22 cellular contexts compared by ENCODE assay signal in the genomic region with DNA sequence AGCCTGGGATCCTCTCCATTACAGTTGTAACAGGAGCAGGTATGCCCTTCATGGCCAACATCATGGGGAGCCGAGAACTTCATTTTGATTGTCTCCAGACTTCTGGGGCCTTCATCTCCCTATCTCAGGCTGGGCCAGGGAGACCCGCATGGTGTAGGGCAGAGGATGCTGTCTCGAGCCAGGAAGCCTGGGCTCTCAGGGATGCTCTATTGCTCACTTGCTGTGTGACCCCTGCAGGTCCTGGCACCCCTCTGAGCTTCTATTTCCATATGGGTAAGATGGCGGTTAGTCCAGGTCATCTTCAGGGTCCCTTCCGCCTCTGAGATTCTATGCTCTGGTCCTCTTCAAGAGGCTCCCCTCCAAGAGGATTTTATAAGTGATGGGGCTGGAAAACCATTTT. TPM values are rescaled to one million over a fixed set of nuclear protein-coding genes. Genes with fewer than 3 reads are reported as not detected.
A peak's percentile ranks its signal among the peaks of the same experiment; 100 is the strongest.
DNase-seq lines count a peak whose midpoint lies in the region; ATAC-seq, FAIRE-seq and TF ChIP-seq lines count a peak whose summit lies in the region.
"Had no signal": no experiment of that assay in that cellular context is flagged by ENCODE, and none has a peak within 500 bp of the region (broad histone marks: within the 10 kb centered on the region; RNA-seq: fewer than 3 reads in every experiment).

No MANE protein-coding gene starts in this region.

- H3K36me3 ChIP-seq in H7 (replicated peaks; ENCODE audit: control insufficient read depth, insufficient read depth, low read length) = no peaks in the 10 kb centered on the region
- H3K36me3 ChIP-seq in Karpas-422 (ENCODE audit: insufficient read depth, low read length) = no peaks in the 10 kb centered on the region
- no peaks in the 10 kb centered on the region for H3K36me3 ChIP-seq in body of pancreas (replicated peaks in 1 of 2; ENCODE audit: insufficient read depth in 1 of 2, low read depth in 2 of 2)
- H3K36me3 ChIP-seq: breast epithelium, right atrium auricular region had no signal

- no peaks in the 10 kb centered on the region for H3K9me2 ChIP-seq in Karpas-422 (replicated peaks; ENCODE audit: insufficient read depth, low read length)

- intact Hi-C loops in body of pancreas (cut with DNase I) = no loop called here

- no peaks in the 10 kb centered on the region for H3K4me1 Mint-ChIP-seq in nephron

- no peaks in the 10 kb centered on the region for H3K36me3 Mint-ChIP-seq in nephron (ENCODE audit: low read depth)
- H3K36me3 Mint-ChIP-seq: activated CD4-positive, alpha-beta memory T cell treated with anti-CD3 and anti-CD28 coated beads for 36 hours had no signal

- FAIRE-seq in A549 (lab: Jason Lieb, UNC) = no peak
- FAIRE-seq: urothelium cell line had no signal

- H3K79me2 ChIP-seq in Karpas-422 (ENCODE audit: low read length) = no peaks in the 10 kb centered on the region

- no peak overlapping the region for H3K4me3 Mint-ChIP-seq in nephron
- H3K4me3 Mint-ChIP-seq: activated CD4-positive, alpha-beta memory T cell treated with anti-CD3 and anti-CD28 coated beads for 36 hours had no signal

- no peak for TF ChIP-seq EP300 in A549 (IDR thresholded peaks at IDR 0.05)

- peak overlapping the region in 2 of 3 experiments; percentile 41 to 72 for H3K27ac Mint-ChIP-seq in nephron
- H3K27ac Mint-ChIP-seq: activated CD4-positive, alpha-beta memory T cell treated with anti-CD3 and anti-CD28 coated beads for 36 hours had no signal

- H3K9me3 ChIP-seq in A549 (no peaks in the 10 kb centered on the region), Karpas-422 (ENCODE audit: low read length) (no peaks in the 10 kb centered on the region), body of pancreas (no peaks in the 10 kb centered on the region)
- H3K9me3 ChIP-seq: breast epithelium, HAP-1, right atrium auricular region had no signal

- no peak overlapping the region for H2AFZ ChIP-seq in Karpas-422 (ENCODE audit: low read length)

- H4K20me1 ChIP-seq in Karpas-422 (ENCODE audit: insufficient read depth, low read depth, low read length) = no peaks in the 10 kb centered on the region

- TF ChIP-seq POLR2A in A549 (IDR thresholded peaks at IDR 0.05; ENCODE audit: low read length) = no peak
- no peak for TF ChIP-seq POLR2A in body of pancreas (IDR thresholded peaks at IDR 0.05)

- 93% methylated on average over 5 of the region's 5 CpGs for WGBS in A549 (ENCODE audit: missing lambda C conversion rate)
- 96% methylated on average over 2 to 5 of the region's 5 CpGs for WGBS in body of pancreas, 2 donors

- H3K4me1 ChIP-seq in A549 (peaks cover 11% of the 10 kb centered on the region), Karpas-422 (ENCODE audit: low read length) (peaks cover 21% of the 10 kb centered on the region), body of pancreas (no peaks in the 10 kb centered on the region)
- H3K4me1 ChIP-seq: breast epithelium, HAP-1 had no signal

- H3K27ac ChIP-seq in A549 = 0 out of 6 replicates have a peak overlapping the region, but pooled peaks of 1 of the 2 experiments have one; percentile 4
- peak overlapping the region; percentile 46 for H3K27ac ChIP-seq in layer of hippocampus (ENCODE audit: low read depth, low read length)
- no peak overlapping the region for H3K27ac ChIP-seq in Karpas-422 (ENCODE audit: low read length)
- peak overlapping the region in 1 of 4 donors; percentile 41 for H3K27ac ChIP-seq in body of pancreas
- H3K27ac ChIP-seq: breast epithelium, C4-2B had no signal

- CTCF ChIA-PET in A549 (lab: Yijun Ruan, JAX) = interaction anchor here (0.7 to 1.2 kb wide), 2 partner anchors 16 to 489 kb away, joined by 3 read pairs; no protein-coding TSS in a partner anchor

- DNase-seq in A549 (ENCODE audit: low read depth in 1 of 2, low spot score in 1 of 2) (no peak), H7 (peak; percentile 22), SHP77 (lab: John Stamatoyannopoulos, UW) (no peak), Karpas-422 (no peak), body of pancreas (no peak)
- DNase-seq: activated CD4-positive, alpha-beta memory T cell treated with anti-CD3 and anti-CD28 coated beads for 36 hours; activated CD4-positive, CD25-positive, alpha-beta regulatory T cell; MM.1S; NCI-H2171; NCI-H524 treated with DMSO at 0.1 percent for 48 hours; stimulated activated CD4-positive, alpha-beta T cell treated with anti-CD3 and anti-CD28 coated beads, Interleukin-15, amount 100 ng/mL, for 24 hours; stimulated activated CD8-positive, alpha-beta memory T cell treated with anti-CD3 and anti-CD28 coated beads, Interleukin-4, amount 100 ng/mL, for 48 hours had no signal

- H3K27me3 ChIP-seq in H7 (ENCODE audit: control insufficient read depth, insufficient read depth, low read length) (no peaks in the 10 kb centered on the region), layer of hippocampus (ENCODE audit: control insufficient read depth, insufficient read depth, low read length) (no peaks in the 10 kb centered on the region), Karpas-422 (ENCODE audit: low read length) (no peaks in the 10 kb centered on the region), body of pancreas (no peaks in the 10 kb centered on the region)
- H3K27me3 ChIP-seq: breast epithelium, right atrium auricular region had no signal

- H3K4me3 ChIP-seq in A549 (no peak overlapping the region), H7 (ENCODE audit: insufficient read depth, low read depth, low read length) (no peak overlapping the region), Karpas-422 (ENCODE audit: low read length) (no peak overlapping the region), body of pancreas (no peak overlapping the region)
- H3K4me3 ChIP-seq: breast epithelium, coronary artery, HAP-1, right atrium auricular region had no signal

- H3K4me2 ChIP-seq in A549 (peak overlapping the region; percentile 15; the same call in 1 of the 3 replicates), Karpas-422 (ENCODE audit: low read depth, low read length, poor library complexity, severe bottlenecking) (no peak overlapping the region)

- no peaks in the 10 kb centered on the region for H3K9me3 Mint-ChIP-seq in nephron
- H3K9me3 Mint-ChIP-seq: activated CD4-positive, alpha-beta memory T cell treated with anti-CD3 and anti-CD28 coated beads for 36 hours had no signal

- ATAC-seq in A549 (peak in 1 of 2 experiments; percentile 12; a peak in 1 of 6 replicates), body of pancreas (no peak), GM21529 (IDR thresholded peaks at IDR 0.05; ENCODE audit: unreplicated experiment) (no peak)

- no peak for TF ChIP-seq RAD21 in A549 (conservative IDR thresholded peaks at IDR 0.05 in 1 of 2, IDR thresholded peaks at IDR 0.05 in 1 of 2)

- peaks cover 3% of the 10 kb centered on the region for H3K27me3 Mint-ChIP-seq in nephron (ENCODE audit: low read depth)
- H3K27me3 Mint-ChIP-seq: activated CD4-positive, alpha-beta memory T cell treated with anti-CD3 and anti-CD28 coated beads for 36 hours had no signal

- POLR2A ChIA-PET in A549 (lab: Yijun Ruan, JAX) = no interaction called here

- H3K9ac ChIP-seq in Karpas-422 (ENCODE audit: low read length) = no peak overlapping the region

- TF ChIP-seq CTCF in A549 (IDR thresholded peaks at IDR 0.05) (no peak), nephron (IDR thresholded peaks at IDR 0.05; ENCODE audit: unreplicated experiment in 3 of 3) (no peak), body of pancreas (IDR thresholded peaks at IDR 0.05) (no peak)

TF ChIP-seq in A549, 52 proteins besides CTCF, POLR2A, EP300 and RAD21:
- TF ChIP-seq EHF (CRISPR knock-in tag; IDR thresholded peaks at IDR 0.05) (no peak), ESRRA (IDR thresholded peaks at IDR 0.05; ENCODE audit: borderline replicate concordance, low read length) (no peak), HOXB5 (CRISPR knock-in tag; IDR thresholded peaks at IDR 0.05) (no peak), NR3C1 (IDR thresholded peaks at IDR 0.05) (no peak), ZFP36 (IDR thresholded peaks at IDR 0.05; ENCODE audit: borderline replicate concordance, partially characterized antibody) (no peak), RCOR1 (IDR thresholded peaks at IDR 0.05; ENCODE audit: low read depth, low read length) (no peak), NFE2L2 (conservative IDR thresholded peaks at IDR 0.05; ENCODE audit: low read length) (no peak), RFX5 (IDR thresholded peaks at IDR 0.05) (no peak)
- TF ChIP-seq, protein P1, sequence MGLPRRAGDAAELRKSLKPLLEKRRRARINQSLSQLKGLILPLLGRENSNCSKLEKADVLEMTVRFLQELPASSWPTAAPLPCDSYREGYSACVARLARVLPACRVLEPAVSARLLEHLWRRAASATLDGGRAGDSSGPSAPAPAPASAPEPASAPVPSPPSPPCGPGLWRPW (IDR thresholded peaks at IDR 0.05) = no peak

RNA-seq across cellular contexts. Expression of a gene that starts 20.6 kb away (rescaled TPM):
- polyA plus RNA-seq in A549 (2011; rRNA removed) (35.0 and 43.1 TPM in 2 replicates), A549 (2017; fragmentation: RNase III; extraction: RNeasy Plus Mini Kit Qiagen cat#74134 plus additional on column Dnase treatment) (23.1 to 25.8 TPM (median 24.7 TPM) in 3 replicates)
- polyA plus RNA-seq in A549 (2012; cell fraction: cytosol; rRNA removed) = 26.1 and 35.3 TPM in 2 replicates
- polyA plus RNA-seq in A549 (2012; cell fraction: nucleus; rRNA removed) = 18.7 and 21.8 TPM in 2 replicates
- 19.1 and 20.7 TPM in 2 replicates for polyA minus RNA-seq in A549 (2011; rRNA and poly(A)+ RNA removed)
- total RNA-seq in H7 (2014; rRNA removed; shearing (Covaris generic)) = 9.8 and 14.9 TPM in 2 replicates
- total RNA-seq in Karpas-422 (2014; rRNA removed; shearing (Covaris generic); ENCODE audit: low replicate concordance) = 23.2 and 36.8 TPM in 2 replicates
- 10 to 100 TPM; 13.7 to 18.8 TPM for total RNA-seq in body of pancreas

RNA-seq across cellular contexts. Expression of a gene that starts 28.4 kb away (rescaled TPM):
- polyA plus RNA-seq in A549 (2011; rRNA removed) (4.5 and 5.0 TPM in 2 replicates), A549 (2017; fragmentation: RNase III; extraction: RNeasy Plus Mini Kit Qiagen cat#74134 plus additional on column Dnase treatment) (3.3 to 3.9 TPM (median 3.7 TPM) in 3 replicates)
- polyA plus RNA-seq in A549 (2012; cell fraction: cytosol; rRNA removed) = 3.4 and 4.1 TPM in 2 replicates
- polyA plus RNA-seq in A549 (2012; cell fraction: nucleus; rRNA removed) = 3.2 TPM in 2 replicates
- polyA minus RNA-seq in A549 (2011; rRNA and poly(A)+ RNA removed) = 5.4 and 5.9 TPM in 2 replicates
- total RNA-seq in H7 (2014; rRNA removed; shearing (Covaris generic)) = 0.96 and 1.3 TPM in 2 replicates
- 3.3 and 5.0 TPM in 2 replicates for total RNA-seq in Karpas-422 (2014; rRNA removed; shearing (Covaris generic); ENCODE audit: low replicate concordance)
- 10 to 100 TPM; 13.7 to 14.8 TPM for total RNA-seq in body of pancreas
- total RNA-seq: A673 had no signal

RNA-seq across cellular contexts. Expression of a gene that starts 44.2 kb away (rescaled TPM):
- polyA plus RNA-seq in A549 (2011; rRNA removed) = 25.3 and 27.5 TPM in 2 replicates
- polyA plus RNA-seq in A549 (2012; cell fraction: cytosol; rRNA removed) = 6.1 and 7.7 TPM in 2 replicates
- 3.2 and 7.8 TPM in 2 replicates for polyA plus RNA-seq in A549 (2012; cell fraction: nucleus; rRNA removed)
- polyA plus RNA-seq in A549 (2017; fragmentation: RNase III; extraction: RNeasy Plus Mini Kit Qiagen cat#74134 plus additional on column Dnase treatment) = 26.8 to 31.6 TPM (median 30.6 TPM) in 3 replicates
- polyA minus RNA-seq in A549 (2011; rRNA and poly(A)+ RNA removed) = 5.9 and 6.5 TPM in 2 replicates
- total RNA-seq in H7 (2014; rRNA removed; shearing (Covaris generic)) = 11.9 and 16.3 TPM in 2 replicates
- total RNA-seq in Karpas-422 (2014; rRNA removed; shearing (Covaris generic); ENCODE audit: low replicate concordance) = 11.4 and 20.7 TPM in 2 replicates
- total RNA-seq in body of pancreas = 1 to 10 TPM; 6.7 to 9.9 TPM
